ENCODE assay signal across 8 cellular contexts in the genomic region with DNA sequence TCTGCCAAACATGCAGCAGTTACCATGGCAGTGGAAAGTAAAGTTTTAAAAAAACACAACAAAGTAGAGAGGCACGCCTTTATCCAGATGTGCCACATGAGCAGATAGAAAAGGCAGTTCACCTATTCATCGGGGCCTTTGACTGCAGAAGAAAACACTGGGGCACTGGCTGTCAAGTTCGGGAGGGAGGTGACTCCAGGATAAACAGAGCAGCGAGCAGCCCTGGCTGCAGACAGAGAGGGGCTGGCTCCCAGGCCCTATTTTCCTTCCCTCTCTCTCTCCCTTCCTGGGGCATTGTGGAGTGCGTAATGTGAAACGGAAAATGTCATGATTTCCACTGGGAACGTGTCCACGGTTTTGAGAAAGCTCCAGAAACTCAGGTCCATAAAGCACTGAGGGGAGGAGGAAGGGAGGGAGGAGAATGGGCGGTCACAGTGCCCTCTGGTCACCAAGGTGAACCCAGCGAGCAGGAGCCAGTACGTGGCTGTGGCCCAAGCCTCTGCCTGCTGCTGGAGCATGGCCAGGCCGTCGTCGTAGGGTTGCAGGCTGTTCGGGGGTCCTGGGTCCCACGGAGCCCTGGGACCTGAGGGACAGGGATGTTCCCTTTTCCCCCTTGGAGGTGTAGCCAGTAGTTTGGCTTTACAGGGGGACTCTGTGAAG.
A peak's percentile ranks its signal among the peaks of the same experiment; 100 is the strongest.
DNase-seq lines count a peak whose midpoint lies in the region; ATAC-seq and TF ChIP-seq lines count a peak whose summit lies in the region.

No MANE protein-coding gene starts in this region.

- no peak for DNase-seq in AG04450 (ENCODE audit: low read depth, low spot score)
- peak; percentile 99 for DNase-seq in NCI-H510A treated with DMSO at 0.1 percent for 48 hours (lab: John Stamatoyannopoulos, UW)
- DNase-seq in adipocyte (ENCODE audit: low read depth), result no peak
- peak; percentile 82 to 90 (median 90) for DNase-seq in right cardiac atrium
- DNase-seq in smooth muscle cell (lab: John Stamatoyannopoulos, UW; ENCODE audit: unreplicated experiment), result peak; percentile 73
- no peak for DNase-seq in T1000 (lab: John Stamatoyannopoulos, UW)

- WGBS in right cardiac atrium, result 2% methylated on average over 16 of the region's 16 CpGs
- 26% methylated on average over 16 of the region's 16 CpGs for WGBS in smooth muscle cell (ENCODE audit: low lambda C conversion rate)

- peak overlapping the region; percentile 46 for H3K4me3 ChIP-seq in AG04450 (ENCODE audit: low read depth, low read length)
- peak overlapping the region; percentile 70 for H3K4me3 ChIP-seq in adipocyte (ENCODE audit: low read length)
- no peak overlapping the region for H3K4me3 ChIP-seq in right cardiac atrium (ENCODE audit: low read length)
- H3K4me3 ChIP-seq in smooth muscle cell, result peak overlapping the region; percentile 11

- H3K4me1 ChIP-seq in adipocyte (ENCODE audit: control insufficient read depth, insufficient read depth, low read length) (peaks cover 54% of the 10 kb centered on the region), right cardiac atrium (ENCODE audit: control insufficient read depth, insufficient read depth, low read length) (peaks cover 46% of the 10 kb centered on the region), smooth muscle cell (ENCODE audit: low read depth) (peaks cover 51% of the 10 kb centered on the region)

- CTCF ChIA-PET in AG04450 (lab: Charles Lee), result interaction anchor here (0.6 to 1.5 kb wide), 7 partner anchors 19 to 377 kb away, joined by 3 to 7 read pairs (median 3); no protein-coding TSS in a partner anchor

- no peak overlapping the region for H2AFZ ChIP-seq in smooth muscle cell (ENCODE audit: low read depth)

- peaks cover 56% of the 10 kb centered on the region for H3F3A ChIP-seq in smooth muscle cell (ENCODE audit: low read depth)

- H3K36me3 ChIP-seq in adipocyte (ENCODE audit: control insufficient read depth, insufficient read depth, low read length, severe bottlenecking), result no peaks in the 10 kb centered on the region
- H3K36me3 ChIP-seq in smooth muscle cell (ENCODE audit: low read depth), result no peaks in the 10 kb centered on the region

- no peaks in the 10 kb centered on the region for H4K20me1 ChIP-seq in smooth muscle cell (ENCODE audit: low read depth)

- intact Hi-C loops in right cardiac atrium (cut with DNase I), result loop anchor here in 3 of 4 donors (5.0 to 10.0 kb wide), 12 partner anchors 117 to 358 kb away; no protein-coding TSS in a partner anchor

- H3K79me2 ChIP-seq in smooth muscle cell (ENCODE audit: low read depth), result no peaks in the 10 kb centered on the region

- H3K27me3 ChIP-seq in AG04450 (ENCODE audit: control insufficient read depth, insufficient read depth, low read length), result no peaks in the 10 kb centered on the region
- no peaks in the 10 kb centered on the region for H3K27me3 ChIP-seq in adipocyte (replicated peaks; ENCODE audit: control insufficient read depth, insufficient read depth, low read length)
- no peaks in the 10 kb centered on the region for H3K27me3 ChIP-seq in right cardiac atrium (ENCODE audit: control insufficient read depth, insufficient read depth)
- H3K27me3 ChIP-seq in smooth muscle cell (ENCODE audit: low read depth), result no peaks in the 10 kb centered on the region

- POLR2A ChIA-PET in AG04450 (lab: Yijun Ruan, JAX), result interaction anchor here (0.6 to 4.5 kb wide), 24 partner anchors 13 to 359 kb away, joined by 3 to 79 read pairs (median 5); a partner anchor contains a TSS

- H3K9ac ChIP-seq in adipocyte (ENCODE audit: low read length), result peak overlapping the region; percentile 81
- peak overlapping the region; percentile 92 for H3K9ac ChIP-seq in smooth muscle cell (ENCODE audit: low read depth)

- TF ChIP-seq CTCF in AG04450 (IDR thresholded peaks at IDR 0.05; ENCODE audit: low read depth, low read length), result no peak
- no peak for TF ChIP-seq CTCF in smooth muscle cell (IDR thresholded peaks at IDR 0.05; ENCODE audit: borderline replicate concordance, insufficient read depth, poor library complexity, severe bottlenecking)

- H3K27ac ChIP-seq in AG04450 (ENCODE audit: low read depth, low read length) (peak overlapping the region; percentile 100), right cardiac atrium (ENCODE audit: low read length) (peak overlapping the region; percentile 78), smooth muscle cell (ENCODE audit: low read depth) (peak overlapping the region; percentile 98)

- ATAC-seq in GM21529 (IDR thresholded peaks at IDR 0.05; ENCODE audit: unreplicated experiment) (peak; percentile 21), right cardiac atrium (peak; percentile 79 to 80), GM19452 (IDR thresholded peaks at IDR 0.05; ENCODE audit: unreplicated experiment) (no peak)

- H3K4me2 ChIP-seq in smooth muscle cell, result peak overlapping the region; percentile 70

- H3K9me3 ChIP-seq in AG04450 (ENCODE audit: control insufficient read depth, insufficient read depth, low read length) (no peaks in the 10 kb centered on the region), adipocyte (ENCODE audit: control insufficient read depth, low read length) (no peaks in the 10 kb centered on the region), right cardiac atrium (ENCODE audit: control insufficient read depth, low read length) (no peaks in the 10 kb centered on the region), smooth muscle cell (replicated peaks; ENCODE audit: low read depth) (no peaks in the 10 kb centered on the region)

Comparison
In these comparisons a context has a peak if more than half of its experiments do, and no peak if none do; other contexts are left out.
1. DNase-seq: peak in NCI-H510A treated with DMSO at 0.1 percent for 48 hours (single experiment), right cardiac atrium (3 of 3) and smooth muscle cell (single experiment); none in AG04450 (single experiment), adipocyte (single experiment) and T1000 (single experiment).
2. Peak in every context shown above with its lines, with median percentiles within 50 percentile points of each other: H3K27ac ChIP-seq.